ENCODE assay signal across 8 cellular contexts in the genomic region with DNA sequence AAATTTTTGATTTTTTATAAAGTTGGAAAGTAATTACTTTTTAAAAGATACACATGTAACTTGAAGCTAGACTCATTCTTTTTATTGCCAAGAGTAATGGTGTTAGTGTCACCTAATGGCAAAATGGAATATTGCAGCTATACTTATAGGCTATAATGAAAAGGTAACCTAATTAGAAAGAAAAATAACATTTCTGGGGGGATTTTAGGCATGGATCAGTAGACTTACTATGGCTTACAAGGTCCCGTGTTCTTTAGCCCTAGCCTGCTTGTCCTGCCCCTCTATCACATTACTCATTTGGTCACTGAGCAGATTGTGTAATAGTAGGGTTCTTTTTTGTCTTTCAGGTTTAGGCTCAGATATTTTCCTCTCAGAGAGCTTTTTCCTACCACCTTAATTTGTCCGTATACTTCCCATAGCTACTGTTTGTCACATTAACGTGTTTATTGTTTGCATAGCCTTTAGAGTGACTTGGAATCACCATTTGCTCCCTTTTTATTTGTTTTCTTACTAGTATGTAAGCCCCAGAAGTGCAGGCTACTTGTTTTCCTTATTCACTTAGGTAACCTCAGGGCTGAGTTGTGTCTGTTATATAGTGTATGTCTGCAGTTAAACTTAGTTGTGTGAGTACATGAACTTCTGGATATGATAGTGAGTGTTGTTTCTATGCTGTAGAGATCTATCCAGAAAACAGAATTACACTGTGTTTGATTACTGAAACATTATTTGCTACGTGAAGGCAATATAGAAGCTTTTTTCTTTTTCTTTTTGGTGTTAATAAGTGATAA. TPM values are rescaled to one million over a fixed set of nuclear protein-coding genes. Genes with fewer than 3 reads are reported as not detected.
DNase-seq lines count a peak whose midpoint lies in the region; ATAC-seq lines count a peak whose summit lies in the region.

No MANE protein-coding gene starts in this region.

- no peak overlapping the region for H2BK15ac ChIP-seq in mesendoderm (replicated peaks; ENCODE audit: low read depth)

- no peak overlapping the region for H4K8ac ChIP-seq in mesendoderm (ENCODE audit: low read depth, low read length)

- no peak overlapping the region for H4K5ac ChIP-seq in mesendoderm (ENCODE audit: low read length)

- no peak overlapping the region for H2BK120ac ChIP-seq in mesendoderm (ENCODE audit: low read depth, low read length)

- H3K4me1 ChIP-seq in NT2/D1 (ENCODE audit: insufficient read depth, insufficient read length) (no peaks in the 10 kb centered on the region), mesendoderm (ENCODE audit: control insufficient read depth, low read depth, low read length) (no peaks in the 10 kb centered on the region)

- H3K36me3 ChIP-seq in NT2/D1 (ENCODE audit: insufficient read depth, insufficient read length, low read length) (no peaks in the 10 kb centered on the region), mesendoderm (ENCODE audit: control insufficient read depth, insufficient read depth, low read length) (no peaks in the 10 kb centered on the region)

- ATAC-seq in HG02763 (IDR thresholded peaks at IDR 0.05; ENCODE audit: unreplicated experiment): peak; percentile 43

- H3K79me2 ChIP-seq in mesendoderm (ENCODE audit: control insufficient read depth, insufficient read depth, low read length): no peaks in the 10 kb centered on the region

- no peaks in the 10 kb centered on the region for H3K27me3 ChIP-seq in NT2/D1 (ENCODE audit: insufficient read depth, insufficient read length)
- no peaks in the 10 kb centered on the region for H3K27me3 ChIP-seq in mesendoderm (ENCODE audit: insufficient read depth, low read length, poor library complexity)

- whole genome bisulfite sequencing in mesendoderm (ENCODE audit: extremely low coverage, insufficient coverage, low lambda C conversion rate): no CpG with 5 or more reads among the region's 4 CpGs

- H2BK5ac ChIP-seq in mesendoderm (ENCODE audit: low read length): no peak overlapping the region

- H3K4me2 ChIP-seq in mesendoderm (ENCODE audit: low read length): no peak overlapping the region

- no peak overlapping the region for H3K27ac ChIP-seq in mesendoderm (ENCODE audit: low read depth, low read length)

- H3K18ac ChIP-seq in mesendoderm (ENCODE audit: low read length): no peak overlapping the region

- H2AK5ac ChIP-seq in mesendoderm (ENCODE audit: low read length): no peak overlapping the region

- no peak overlapping the region for H3K9ac ChIP-seq in NT2/D1 (ENCODE audit: insufficient read length, low read depth)
- H3K9ac ChIP-seq in mesendoderm (ENCODE audit: low read length): no peak overlapping the region

- H3K9me3 ChIP-seq in NT2/D1 (ENCODE audit: insufficient read depth, low read length): peaks cover 10% of the 10 kb centered on the region; the same call in 1 of the 2 replicates

- H3K79me1 ChIP-seq in mesendoderm (ENCODE audit: low read length): no peaks in the 10 kb centered on the region

- no peak overlapping the region for H3K4me3 ChIP-seq in NT2/D1 (ENCODE audit: insufficient read length, low read depth)
- no peak overlapping the region for H3K4me3 ChIP-seq in mesendoderm (ENCODE audit: low read length)

- no peak overlapping the region for H3K23ac ChIP-seq in mesendoderm (ENCODE audit: low read length)

- H3K4ac ChIP-seq in mesendoderm (ENCODE audit: low read depth, low read length): no peak overlapping the region

- DNase-seq in NCI-H82 (lab: John Stamatoyannopoulos, UW) (peak; percentile 77), NCI-H82 treated with DMSO at 0.1 percent for 48 hours (lab: John Stamatoyannopoulos, UW; ENCODE audit: unreplicated experiment) (no peak), NT2/D1 (ENCODE audit: low read depth, low spot score) (peak; percentile 30), dedifferentiated amniotic fluid mesenchymal stem cell (ENCODE audit: extremely low spot score) (peak; percentile 52), mesendoderm (peak; percentile 34), NCI-H2029 (lab: John Stamatoyannopoulos, UW) (no peak), T-helper 9 cell (no peak)

- no peak overlapping the region for H3K56ac ChIP-seq in mesendoderm (ENCODE audit: low read length)

RNA-seq across cellular contexts. Expression of a gene that starts 58.7 kb away (rescaled TPM):
- 11.9 TPM for polyA plus RNA-seq in mesendoderm (2013, experiment 1 of 2)
- polyA plus RNA-seq in mesendoderm (2013, experiment 2 of 2): 13.8 TPM

Comparison
In these comparisons a context has a peak if more than half of its experiments do, and no peak if none do; other contexts are left out.
1. DNase-seq: peak in NCI-H82 (single experiment), NT2/D1 (single experiment), dedifferentiated amniotic fluid mesenchymal stem cell (single experiment) and mesendoderm (single experiment); none in NCI-H82 treated with DMSO at 0.1 percent for 48 hours (single experiment), NCI-H2029 (single experiment) and T-helper 9 cell (single experiment).